Comparison of ENCODE assay signal across 15 cellular contexts in genomic region chr9:136100700-136101614, GRCh38. TPM values are rescaled to one million over a fixed set of nuclear protein-coding genes. Genes with fewer than 3 reads are reported as not detected.
DNase-seq lines count a peak whose midpoint lies in the region; ATAC-seq and TF ChIP-seq lines count a peak whose summit lies in the region.
"Had no signal": no experiment of that assay in that cellular context is flagged by ENCODE, and none has a peak within 500 bp of the region (broad histone marks: within the 10 kb centered on the region; RNA-seq: fewer than 3 reads in every experiment).

No MANE protein-coding gene starts in this region.

- CTCF ChIA-PET in WTC11 (lab: Charles Lee) (interaction anchor here (0.8 to 1.8 kb wide), 5 partner anchors 17 to 133 kb away, joined by 3 to 8 read pairs (median 6); no protein-coding TSS in a partner anchor), Calu3 (lab: Charles Lee) (no interaction called here)

- intact Hi-C loops in Calu3 (cut with micrococcal nuclease; ENCODE audit: unreplicated experiment) = no loop called here

- H3K27me3 ChIP-seq in BLaER1 (peaks cover 29% of the 10 kb centered on the region), H7 (ENCODE audit: control insufficient read depth, insufficient read depth, low read length) (peaks cover 5% of the 10 kb centered on the region)
- H3K27me3 ChIP-seq: Peyer's patch had no signal

- BruUV-seq in Calu3 (replicated peaks; lab: Mats Ljungman, UMichigan) = no TSS peak

- no peak overlapping the region for H3K9ac ChIP-seq in BLaER1

- H3K27ac Mint-ChIP-seq in WTC11 (no peak overlapping the region), T-helper 17 cell (no peak overlapping the region), Calu3 (ENCODE audit: unreplicated experiment) (no peak overlapping the region)
- H3K27ac Mint-ChIP-seq: activated naive CD8-positive, alpha-beta T cell treated with anti-CD3 and anti-CD28 coated beads, Interleukin-2, amount 50 U/mL, for 24 hours; activated T-cell treated with anti-CD3 and anti-CD28 coated beads, Interleukin-2, amount 50 U/mL, for 24 hours had no signal

- H3K9me3 Mint-ChIP-seq in WTC11 (no peaks in the 10 kb centered on the region), Calu3 (ENCODE audit: low read depth, unreplicated experiment) (no peaks in the 10 kb centered on the region)
- H3K9me3 Mint-ChIP-seq: activated naive CD8-positive, alpha-beta T cell treated with anti-CD3 and anti-CD28 coated beads, Interleukin-2, amount 50 U/mL, for 24 hours; activated T-cell treated with anti-CD3 and anti-CD28 coated beads, Interleukin-2, amount 50 U/mL, for 24 hours had no signal

- H3K36me3 Mint-ChIP-seq in WTC11 = no peaks in the 10 kb centered on the region
- H3K36me3 Mint-ChIP-seq in T-helper 17 cell (ENCODE audit: low read depth) = no peaks in the 10 kb centered on the region
- H3K36me3 Mint-ChIP-seq in Calu3 (ENCODE audit: insufficient read depth, unreplicated experiment) = no peaks in the 10 kb centered on the region

- H3K4me1 Mint-ChIP-seq in WTC11 (peaks cover 44% of the 10 kb centered on the region), T-helper 17 cell (peaks cover 19% of the 10 kb centered on the region), Calu3 (ENCODE audit: low read depth, unreplicated experiment) (no peaks in the 10 kb centered on the region)

- H3K4me3 ChIP-seq in BLaER1 (no peak overlapping the region), H7 (ENCODE audit: insufficient read depth, low read depth, low read length) (no peak overlapping the region)
- H3K4me3 ChIP-seq: Peyer's patch, psoas muscle, suprapubic skin had no signal

- peaks cover 56% of the 10 kb centered on the region for H3K4me1 ChIP-seq in BLaER1

- H3K36me3 ChIP-seq in BLaER1 = no peaks in the 10 kb centered on the region
- no peaks in the 10 kb centered on the region for H3K36me3 ChIP-seq in H7 (replicated peaks; ENCODE audit: control insufficient read depth, insufficient read depth, low read length)
- H3K36me3 ChIP-seq: Peyer's patch, suprapubic skin had no signal

- POLR2A ChIA-PET in WTC11 (lab: Charles Lee) = interaction anchor here (1.2 kb wide), 1 partner anchor 174 kb away, joined by 3 read pairs; no protein-coding TSS in a partner anchor

- H3K27ac ChIP-seq in BLaER1 = no peak overlapping the region
- H3K27ac ChIP-seq: Peyer's patch, psoas muscle, suprapubic skin had no signal

- H3K27me3 Mint-ChIP-seq in WTC11 (ENCODE audit: low read depth) (peaks cover 23% of the 10 kb centered on the region), T-helper 17 cell (peaks cover 8% of the 10 kb centered on the region), Calu3 (ENCODE audit: unreplicated experiment) (peaks cover 56% of the 10 kb centered on the region)
- H3K27me3 Mint-ChIP-seq: activated naive CD8-positive, alpha-beta T cell treated with anti-CD3 and anti-CD28 coated beads, Interleukin-2, amount 50 U/mL, for 24 hours; activated T-cell treated with anti-CD3 and anti-CD28 coated beads, Interleukin-2, amount 50 U/mL, for 24 hours had no signal

- H4K20me1 ChIP-seq in BLaER1 = no peaks in the 10 kb centered on the region

- H3K9me3 ChIP-seq in BLaER1 (no peaks in the 10 kb centered on the region), T-helper 17 cell (ENCODE audit: control insufficient read depth, low read length, poor library complexity, severe bottlenecking) (no peaks in the 10 kb centered on the region)
- H3K9me3 ChIP-seq: Peyer's patch, psoas muscle, suprapubic skin had no signal

- peak; percentile 54 for ATAC-seq in WTC11
- ATAC-seq in T-helper 17 cell = no peak
- ATAC-seq: activated naive CD8-positive, alpha-beta T cell treated with anti-CD3 and anti-CD28 coated beads, Interleukin-2, amount 50 U/mL, for 24 hours; psoas muscle had no signal

- H3K4me3 Mint-ChIP-seq in WTC11 (no peak overlapping the region), T-helper 17 cell (no peak overlapping the region), Calu3 (ENCODE audit: low read depth, unreplicated experiment) (no peak overlapping the region)
- H3K4me3 Mint-ChIP-seq: activated naive CD8-positive, alpha-beta T cell treated with anti-CD3 and anti-CD28 coated beads, Interleukin-2, amount 50 U/mL, for 24 hours; activated T-cell treated with anti-CD3 and anti-CD28 coated beads, Interleukin-2, amount 50 U/mL, for 24 hours had no signal

- peak; percentile 96 for DNase-seq in H7
- DNase-seq in NCI-H2196 (lab: John Stamatoyannopoulos, UW; ENCODE audit: unreplicated experiment) = peak; percentile 83
- DNase-seq in WTC11 (ENCODE audit: low spot score) = peak; percentile 86
- no peak for DNase-seq in T-helper 17 cell
- DNase-seq in Calu3 = no peak
- DNase-seq in NK-92 treated with Interleukin-12 subunit alpha and Interleukin-12 subunit beta, amount 100 ng/mL, for 24 hours (lab: John Stamatoyannopoulos, UW) = no peak
- DNase-seq in activated CD4-positive, alpha-beta T cell treated with anti-CD3 and anti-CD28 coated beads, Interleukin-2, amount 50 U/mL, for 4 hours = no peak
- DNase-seq: activated naive CD8-positive, alpha-beta T cell treated with anti-CD3 and anti-CD28 coated beads, Interleukin-2, amount 50 U/mL, for 24 hours; activated T-cell treated with anti-CD3 and anti-CD28 coated beads, Interleukin-2, amount 50 U/mL, for 24 hours; central memory CD4-positive, alpha-beta T cell; DND-41; Peyer's patch; psoas muscle had no signal

- TF ChIP-seq CTCF in WTC11 (IDR thresholded peaks at IDR 0.05) = no peak
- TF ChIP-seq CTCF in Calu3 (IDR thresholded peaks at IDR 0.05; ENCODE audit: unreplicated experiment) = no peak

- H3K4me2 ChIP-seq in BLaER1 = peak overlapping the region; percentile 34; the same call in 1 of the 2 replicates

TF ChIP-seq in WTC11, 78 proteins besides CTCF, POLR2A, EP300 and RAD21:
- TF ChIP-seq RORB (CRISPR knock-in tag; IDR thresholded peaks at IDR 0.05) (no peak), PRDM15 (CRISPR knock-in tag; IDR thresholded peaks at IDR 0.05) (no peak), ESRRA (CRISPR knock-in tag; IDR thresholded peaks at IDR 0.05; ENCODE audit: borderline replicate concordance) (no peak), FOXJ3 (CRISPR knock-in tag; IDR thresholded peaks at IDR 0.05; ENCODE audit: borderline replicate concordance) (no peak), PRRX2 (CRISPR knock-in tag; IDR thresholded peaks at IDR 0.05) (no peak), KAT7 (CRISPR knock-in tag; IDR thresholded peaks at IDR 0.05; ENCODE audit: borderline replicate concordance) (no peak), OVOL2 (CRISPR knock-in tag; IDR thresholded peaks at IDR 0.05; ENCODE audit: borderline replicate concordance) (no peak), ZNF423 (CRISPR knock-in tag; IDR thresholded peaks at IDR 0.05) (peak; percentile 80), SP1 (CRISPR knock-in tag; conservative IDR thresholded peaks at IDR 0.05) (peak; percentile 49; the same call in 1 of the 2 replicates)

RNA-seq across cellular contexts. Expression of gene NACC2, which starts 5.9 kb away (rescaled TPM):
- 16.6 and 19.3 TPM in 2 replicates for total RNA-seq in H7 (2014; rRNA removed; shearing (Covaris generic))
- total RNA-seq in WTC11 (2021) (14.1 to 17.1 TPM (median 14.5 TPM) in 3 replicates), T-helper 17 cell (1 to 10 TPM; 5.8 to 5.9 TPM), Calu3 (2022) (19.3 and 24.8 TPM in 2 replicates)

RNA-seq across cellular contexts. Expression of gene TMEM250, which starts 17.7 kb away (rescaled TPM):
- total RNA-seq in H7 (2014; rRNA removed; shearing (Covaris generic)) = 50.7 and 66.1 TPM in 2 replicates
- 39.4 to 41.0 TPM (median 39.5 TPM) in 3 replicates for total RNA-seq in WTC11 (2021)
- 10 to 100 TPM; 17.9 to 21.8 TPM for total RNA-seq in T-helper 17 cell
- total RNA-seq in Calu3 (2022) = 23.9 and 26.3 TPM in 2 replicates

Comparison
In these comparisons a context has a peak if more than half of its experiments do, and no peak if none do; other contexts are left out.
1. DNase-seq: peak in H7 (single experiment), NCI-H2196 (single experiment) and WTC11 (single experiment); none in T-helper 17 cell (0 of 3), Calu3 (single experiment), NK-92 treated with Interleukin-12 subunit alpha and Interleukin-12 subunit beta, amount 100 ng/mL, for 24 hours (single experiment) and activated CD4-positive, alpha-beta T cell treated with anti-CD3 and anti-CD28 coated beads, Interleukin-2, amount 50 U/mL, for 4 hours (0 of 2).